In the genomic region with DNA sequence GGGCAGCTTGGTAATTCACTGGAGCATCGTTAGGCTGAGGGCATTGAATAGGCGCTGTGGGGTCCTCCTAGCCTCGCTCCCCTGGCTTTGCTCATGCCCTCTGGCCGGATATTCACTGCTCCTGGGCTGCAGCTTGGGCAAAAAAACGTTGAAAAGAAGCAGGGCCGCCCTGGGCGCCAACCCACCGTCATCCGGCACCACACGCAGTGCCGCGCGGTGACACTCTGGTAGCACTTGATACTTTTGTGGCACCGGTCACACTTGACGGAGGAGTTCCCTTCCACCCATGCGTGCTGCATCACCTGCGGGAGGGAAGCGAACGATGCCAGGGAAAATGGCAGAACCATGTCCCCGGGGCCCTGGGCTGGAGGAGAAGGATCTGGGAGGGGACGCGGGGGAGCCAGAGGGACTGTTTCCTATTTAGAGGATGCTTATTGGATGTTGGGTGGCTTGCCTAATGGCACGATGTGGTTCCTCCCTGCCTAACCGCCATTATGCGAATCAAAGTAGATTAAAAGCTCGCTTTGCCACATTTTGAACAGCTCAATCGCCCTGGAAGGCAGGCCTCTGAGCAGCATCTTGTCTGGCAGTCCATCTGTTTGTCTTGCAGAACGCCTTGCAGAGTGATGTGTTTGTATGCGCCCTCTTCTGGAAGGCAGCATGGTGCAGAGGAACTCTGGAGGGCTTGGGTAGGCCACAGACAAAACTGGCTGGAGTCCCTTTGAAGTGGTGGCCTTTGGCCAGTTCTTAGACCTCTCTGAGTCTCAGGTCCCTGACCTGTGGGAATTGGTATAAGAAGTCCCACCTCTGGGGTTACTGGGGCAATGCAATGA, we compare ENCODE assay signal across 14 cellular contexts.
A peak's percentile ranks its signal among the peaks of the same experiment; 100 is the strongest.
DNase-seq lines count a peak whose midpoint lies in the region; ATAC-seq and TF ChIP-seq lines count a peak whose summit lies in the region.
"Had no signal": no experiment of that assay in that cellular context is flagged by ENCODE, and none has a peak within 500 bp of the region (broad histone marks: within the 10 kb centered on the region; RNA-seq: fewer than 3 reads in every experiment).

No MANE protein-coding gene starts in this region.

- intact Hi-C loops in PC-9 (cut with micrococcal nuclease; ENCODE audit: unreplicated experiment), result no loop called here
- intact Hi-C loops in upper lobe of right lung (cut with DNase I), result loop anchor here (10.0 kb wide), 1 partner anchor 266 kb away; no protein-coding TSS in a partner anchor

- H3K27me3 ChIP-seq in PC-9 (ENCODE audit: insufficient read depth, low read depth) (peaks cover 82% of the 10 kb centered on the region), fibroblast of lung (ENCODE audit: control insufficient read depth, insufficient read depth, low read length) (peaks cover 3% of the 10 kb centered on the region), upper lobe of right lung (no peaks in the 10 kb centered on the region)

- H3K4me2 ChIP-seq in PC-9, result no peak overlapping the region
- H3K4me2 ChIP-seq in fibroblast of lung (ENCODE audit: extremely low read depth, insufficient read depth, low read length), result no peak overlapping the region

- TF ChIP-seq CTCF in PC-9 (conservative IDR thresholded peaks at IDR 0.05) (peak; percentile 53), fibroblast of lung (conservative IDR thresholded peaks at IDR 0.05 in 1 of 2, IDR thresholded peaks at IDR 0.05 in 1 of 2; ENCODE audit: low read depth in 1 of 2, low read length in 2 of 2) (peak; percentile 12 to 54), upper lobe of right lung (IDR thresholded peaks at IDR 0.05) (peak; percentile 8)

- peaks cover 12% of the 10 kb centered on the region for H3K27me3 Mint-ChIP-seq in stimulated activated naive CD8-positive, alpha-beta T cell treated with anti-CD3 and anti-CD28 coated beads, Interleukin-15, amount 100 ng/mL, for 72 hours

- H3K4me3 ChIP-seq in PC-9, result no peak overlapping the region
- H3K4me3 ChIP-seq in fibroblast of lung (replicated peaks in 1 of 4; ENCODE audit: control extremely low read depth in 1 of 4, insufficient read depth in 1 of 4, low read depth in 3 of 4, low read length in 4 of 4), result no peak overlapping the region
- H3K4me3 ChIP-seq in upper lobe of right lung, result no peak overlapping the region

- H3K9me2 ChIP-seq in PC-9 (ENCODE audit: insufficient read depth), result no peaks in the 10 kb centered on the region

- H3F3A ChIP-seq in PC-9 (ENCODE audit: insufficient read depth, low read depth), result no peaks in the 10 kb centered on the region

- H3K4me3 Mint-ChIP-seq in stimulated activated naive CD8-positive, alpha-beta T cell treated with anti-CD3 and anti-CD28 coated beads, Interleukin-15, amount 100 ng/mL, for 72 hours, result no peak overlapping the region
- H3K4me3 Mint-ChIP-seq: CD8-positive, alpha-beta memory T cell; effector memory CD8-positive, alpha-beta T cell; stimulated activated naive B cell treated with anti-CD40 and anti-IgM and Interleukin-4, amounts not matched to agents 10 μg/mL and 1 μg/mL and 100 μg/mL, for 72 hours; T-helper 1 cell treated with Interleukin-12 subunit alpha and Interleukin-12 subunit beta and Interleukin-4 antibody, amounts not matched to agents 30 μg/mL and 1 μg/mL, for 36 hours had no signal

- H3K36me3 ChIP-seq in PC-9 (ENCODE audit: low read depth) (no peaks in the 10 kb centered on the region), fibroblast of lung (ENCODE audit: control insufficient read depth, insufficient read depth, low read length) (no peaks in the 10 kb centered on the region), upper lobe of right lung (no peaks in the 10 kb centered on the region)

- ATAC-seq in stimulated activated naive CD8-positive, alpha-beta T cell treated with anti-CD3 and anti-CD28 coated beads, Interleukin-15, amount 100 ng/mL, for 72 hours, result peak; percentile 33
- ATAC-seq in stimulated activated naive CD8-positive, alpha-beta T cell treated with anti-CD3 and anti-CD28 coated beads, Interleukin-15, Interleukin-2, amounts not matched to agents 100 U/mL and 50 U/mL, for 24 hours, result no peak
- peak; percentile 22 for ATAC-seq in upper lobe of right lung
- no peak for ATAC-seq in HG03095 (IDR thresholded peaks at IDR 0.05; ENCODE audit: unreplicated experiment)
- ATAC-seq: effector memory CD8-positive, alpha-beta T cell; stimulated activated naive B cell treated with anti-CD40 and anti-IgM and Interleukin-4, amounts not matched to agents 10 μg/mL and 1 μg/mL and 100 μg/mL, for 72 hours had no signal

- H3K9me3 ChIP-seq in PC-9 (ENCODE audit: insufficient read depth, low read depth) (no peaks in the 10 kb centered on the region), fibroblast of lung (ENCODE audit: control insufficient read depth, insufficient read depth, low read depth, low read length) (no peaks in the 10 kb centered on the region), upper lobe of right lung (no peaks in the 10 kb centered on the region)

- H3K79me2 ChIP-seq in PC-9 (ENCODE audit: low read depth) (no peaks in the 10 kb centered on the region), fibroblast of lung (ENCODE audit: control insufficient read depth, insufficient read depth, low read length) (no peaks in the 10 kb centered on the region)

- POLR2A ChIA-PET in PC-9 (lab: Charles Lee; ENCODE audit: unreplicated experiment), result no interaction called here

- no peak overlapping the region for H3K27ac ChIP-seq in PC-9
- H3K27ac ChIP-seq in fibroblast of lung (ENCODE audit: insufficient read depth, low read length), result no peak overlapping the region
- H3K27ac ChIP-seq in upper lobe of right lung, result no peak overlapping the region

- H2AFZ ChIP-seq in PC-9, result no peak overlapping the region
- no peak overlapping the region for H2AFZ ChIP-seq in fibroblast of lung (ENCODE audit: low read length)

- H3K9ac ChIP-seq in fibroblast of lung (ENCODE audit: insufficient read depth, low read length), result no peak overlapping the region

- no peaks in the 10 kb centered on the region for H3K4me1 Mint-ChIP-seq in stimulated activated naive CD8-positive, alpha-beta T cell treated with anti-CD3 and anti-CD28 coated beads, Interleukin-15, amount 100 ng/mL, for 72 hours
- H3K4me1 Mint-ChIP-seq: CD8-positive, alpha-beta memory T cell; stimulated activated naive B cell treated with anti-CD40 and anti-IgM and Interleukin-4, amounts not matched to agents 10 μg/mL and 1 μg/mL and 100 μg/mL, for 72 hours had no signal

- CTCF ChIA-PET in PC-9 (lab: Charles Lee), result interaction anchor here (0.7 to 0.8 kb wide), 2 partner anchors 286 to 566 kb away, joined by 5 to 9 read pairs; no protein-coding TSS in a partner anchor

- H3K4me1 ChIP-seq in PC-9 (replicated peaks; ENCODE audit: insufficient read depth) (no peaks in the 10 kb centered on the region), fibroblast of lung (ENCODE audit: control insufficient read depth, extremely low read depth, insufficient read depth, low read length) (no peaks in the 10 kb centered on the region), upper lobe of right lung (no peaks in the 10 kb centered on the region)

- no peak overlapping the region for H3K27ac Mint-ChIP-seq in stimulated activated naive CD8-positive, alpha-beta T cell treated with anti-CD3 and anti-CD28 coated beads, Interleukin-15, amount 100 ng/mL, for 72 hours
- H3K27ac Mint-ChIP-seq: activated T-helper 2 cell treated with anti-CD3 and anti-CD28 coated beads, Interferon-gamma antibody, Interleukin-2, Interleukin-4, amounts not matched to agents 10 μg/mL and 5 μg/mL and 100 μg/mL, durations not matched to agents 14 hours and 24 hours and 36 hours; effector memory CD8-positive, alpha-beta T cell; stimulated activated naive B cell treated with anti-CD40 and anti-IgM and Interleukin-4, amounts not matched to agents 10 μg/mL and 1 μg/mL and 100 μg/mL, for 72 hours; T-helper 1 cell treated with Interleukin-12 subunit alpha and Interleukin-12 subunit beta and Interleukin-4 antibody, amounts not matched to agents 30 μg/mL and 1 μg/mL, for 36 hours had no signal

- H3K9me3 Mint-ChIP-seq in stimulated activated naive CD8-positive, alpha-beta T cell treated with anti-CD3 and anti-CD28 coated beads, Interleukin-15, amount 100 ng/mL, for 72 hours, result no peaks in the 10 kb centered on the region
- H3K9me3 Mint-ChIP-seq: activated T-helper 2 cell treated with anti-CD3 and anti-CD28 coated beads, Interferon-gamma antibody, Interleukin-2, Interleukin-4, amounts not matched to agents 10 μg/mL and 5 μg/mL and 100 μg/mL, durations not matched to agents 14 hours and 24 hours and 36 hours; CD8-positive, alpha-beta memory T cell; effector memory CD8-positive, alpha-beta T cell; stimulated activated naive B cell treated with anti-CD40 and anti-IgM and Interleukin-4, amounts not matched to agents 10 μg/mL and 1 μg/mL and 100 μg/mL, for 72 hours; T-helper 1 cell treated with Interleukin-12 subunit alpha and Interleukin-12 subunit beta and Interleukin-4 antibody, amounts not matched to agents 30 μg/mL and 1 μg/mL, for 36 hours had no signal

- H4K20me1 ChIP-seq in PC-9 (ENCODE audit: insufficient read depth), result no peaks in the 10 kb centered on the region
- no peaks in the 10 kb centered on the region for H4K20me1 ChIP-seq in fibroblast of lung (ENCODE audit: control insufficient read depth, extremely low read depth, insufficient read depth, low read length)

- DNase-seq in stimulated activated naive CD8-positive, alpha-beta T cell treated with anti-CD3 and anti-CD28 coated beads, Interleukin-15, amount 100 ng/mL, for 72 hours, result no peak
- no peak for DNase-seq in stimulated activated naive CD8-positive, alpha-beta T cell treated with anti-CD3 and anti-CD28 coated beads, Interleukin-15, Interleukin-2, amounts not matched to agents 100 U/mL and 50 U/mL, for 24 hours
- DNase-seq in PC-9 (peak in 1 of 2 experiments; percentile 34), fibroblast of lung (ENCODE audit: low read depth in 2 of 2) (peak; percentile 14 to 44), upper lobe of right lung (no peak), SHP77 treated with DMSO at 0.1 percent for 48 hours (lab: John Stamatoyannopoulos, UW) (no peak)
- no peak for DNase-seq in activated CD4-positive, alpha-beta T cell treated with anti-CD3 and anti-CD28 coated beads, Interleukin-2, amount 50 U/mL, for 4 hours
- DNase-seq: CD8-positive, alpha-beta memory T cell; effector memory CD8-positive, alpha-beta T cell; NCI-H1105 treated with DMSO at 0.1 percent for 48 hours; stimulated activated naive B cell treated with anti-CD40 and anti-IgM and Interleukin-4, amounts not matched to agents 10 μg/mL and 1 μg/mL and 100 μg/mL, for 72 hours had no signal

- no TSS peak for BruUV-seq in PC-9 (replicated peaks; lab: Mats Ljungman, UMichigan)

Comparison
In these comparisons a context has a peak if more than half of its experiments do, and no peak if none do; other contexts are left out.
1. ATAC-seq: peak in stimulated activated naive CD8-positive, alpha-beta T cell treated with anti-CD3 and anti-CD28 coated beads, Interleukin-15, amount 100 ng/mL, for 72 hours (single experiment) and upper lobe of right lung (single experiment); none in stimulated activated naive CD8-positive, alpha-beta T cell treated with anti-CD3 and anti-CD28 coated beads, Interleukin-15, Interleukin-2, amounts not matched to agents 100 U/mL and 50 U/mL, for 24 hours (single experiment) and HG03095 (single experiment).
2. DNase-seq: peak in fibroblast of lung (2 of 2); none in stimulated activated naive CD8-positive, alpha-beta T cell treated with anti-CD3 and anti-CD28 coated beads, Interleukin-15, amount 100 ng/mL, for 72 hours (0 of 2), stimulated activated naive CD8-positive, alpha-beta T cell treated with anti-CD3 and anti-CD28 coated beads, Interleukin-15, Interleukin-2, amounts not matched to agents 100 U/mL and 50 U/mL, for 24 hours (single experiment), upper lobe of right lung (single experiment), activated CD4-positive, alpha-beta T cell treated with anti-CD3 and anti-CD28 coated beads, Interleukin-2, amount 50 U/mL, for 4 hours (0 of 2) and SHP77 treated with DMSO at 0.1 percent for 48 hours (single experiment).
3. Peak in every context shown above with its lines, with median percentiles within 50 percentile points of each other: CTCF ChIP-seq.